In genomic region chr1:25550155-25550506, GRCh38 we compare ENCODE assay signal across 9 cellular contexts. TPM values are rescaled to one million over a fixed set of nuclear protein-coding genes. Genes with fewer than 3 reads are reported as not detected.
DNase-seq lines count a peak whose midpoint lies in the region; ATAC-seq and TF ChIP-seq lines count a peak whose summit lies in the region.
"Had no signal": no experiment of that assay in that cellular context is flagged by ENCODE, and none has a peak within 500 bp of the region (broad histone marks: within the 10 kb centered on the region; RNA-seq: fewer than 3 reads in every experiment).

No MANE protein-coding gene starts in this region.

- TF ChIP-seq RAD21 in IMR-90 (IDR thresholded peaks at IDR 0.05; ENCODE audit: low read length) = no peak

- H2BK20ac ChIP-seq in IMR-90 (ENCODE audit: low read depth, low read length) = peak overlapping the region; percentile 4; the same call in 1 of the 2 replicates

- no peak overlapping the region for H4K5ac ChIP-seq in IMR-90 (ENCODE audit: low read depth, low read length)

- H3K27me3 Mint-ChIP-seq in CD14-positive monocyte (ENCODE audit: low read depth in 3 of 3) = peaks cover 0 to 6% (median 3%) of the 10 kb centered on the region in 3 donors
- no peaks in the 10 kb centered on the region for H3K27me3 Mint-ChIP-seq in memory B cell

- H2BK120ac ChIP-seq in IMR-90 (ENCODE audit: low read depth, low read length) = peak overlapping the region; percentile 41; the same call in 1 of the 2 replicates

- H3K36me3 ChIP-seq in IMR-90 (ENCODE audit: control insufficient read depth, insufficient read depth, low read length) (peaks cover 2% of the 10 kb centered on the region; the same call in 1 of the 2 replicates), adrenal gland (replicated peaks in 1 of 2) (no peaks in the 10 kb centered on the region)
- H3K36me3 ChIP-seq: neutrophil had no signal

- WGBS in IMR-90 (ENCODE audit: extremely low coverage in 2 of 2, insufficient read length in 1 of 2), 2 experiments = 20% methylated on average over 1 of the region's 2 CpGs; no CpG with 5 or more reads in 1 of the 2 experiments
- 40 to 54% (median 48%) methylated on average over 2 of the region's 2 CpGs for WGBS in adrenal gland, 4 donors

- in situ Hi-C loops in IMR-90 (cut with MboI; ENCODE audit: low sequenced_read_pairs) = no loop called here

- H2BK15ac ChIP-seq in IMR-90 (ENCODE audit: low read depth, low read length) = 0 out of 3 replicates have a peak overlapping the region, but pooled peaks have one; percentile 31

- H3K4me3 ChIP-seq in IMR-90 (ENCODE audit: insufficient read depth, low read depth, low read length) (no peak overlapping the region), adrenal gland (no peak overlapping the region)

- H4K20me1 ChIP-seq in IMR-90 (ENCODE audit: insufficient read depth, low read length) = peaks cover 24% of the 10 kb centered on the region; the same call in 1 of the 2 replicates

- no peak overlapping the region for H2AFZ ChIP-seq in IMR-90 (replicated peaks; ENCODE audit: low read length, poor library complexity)

- TF ChIP-seq CTCF in CD14-positive monocyte (IDR thresholded peaks at IDR 0.05) = no peak
- no peak for TF ChIP-seq CTCF in IMR-90 (conservative IDR thresholded peaks at IDR 0.05; ENCODE audit: low read depth, low read length)
- no peak for TF ChIP-seq CTCF in adrenal gland (IDR thresholded peaks at IDR 0.05)

- no TSS peak for BruUV-seq in IMR-90 (replicated peaks; lab: Mats Ljungman, UMichigan)

- peak overlapping the region; percentile 67 to 95 (median 91) for H3K27ac Mint-ChIP-seq in CD14-positive monocyte
- peak overlapping the region; percentile 61 for H3K27ac Mint-ChIP-seq in memory B cell

- no peak overlapping the region for H3K18ac ChIP-seq in IMR-90 (ENCODE audit: low read depth, low read length)

- no peak for TF ChIP-seq POLR2A in IMR-90 (IDR thresholded peaks at IDR 0.05; ENCODE audit: low read depth, low read length)
- TF ChIP-seq POLR2A in adrenal gland (IDR thresholded peaks at IDR 0.05) = no peak

- H3K9ac ChIP-seq in IMR-90 (ENCODE audit: low read depth, low read length) = no peak overlapping the region

- H3K4me3 Mint-ChIP-seq in CD14-positive monocyte (peak overlapping the region in 1 of 2 donors; percentile 83), memory B cell (no peak overlapping the region)

- no peak for DNase-seq in CD14-positive monocyte (ENCODE audit: low spot score)
- peak; percentile 51 for DNase-seq in IMR-90
- no peak for DNase-seq in adrenal gland
- DNase-seq in memory B cell (ENCODE audit: low spot score in 2 of 2) = no peak
- no peak for DNase-seq in occipital lobe (lab: John Stamatoyannopoulos, UW)

- H3K27ac ChIP-seq in IMR-90 (ENCODE audit: insufficient read depth, low read length) = no peak overlapping the region
- H3K27ac ChIP-seq in adrenal gland = peak overlapping the region in 4 of 5 donors; percentile 4 to 84 (median 61)
- H3K27ac ChIP-seq: neutrophil had no signal

- H3K9me3 ChIP-seq in IMR-90 (ENCODE audit: control insufficient read depth, insufficient read depth, low read length) (no peaks in the 10 kb centered on the region), adrenal gland (replicated peaks in 1 of 3) (no peaks in the 10 kb centered on the region)
- H3K9me3 ChIP-seq: neutrophil had no signal

- H3K4me2 ChIP-seq in IMR-90 (ENCODE audit: low read depth, low read length) = no peak overlapping the region

- CTCF ChIA-PET in IMR-90 (lab: Yijun Ruan, JAX) = no interaction called here

- H3K36me3 Mint-ChIP-seq in CD14-positive monocyte = peaks cover 17 to 18% of the 10 kb centered on the region in 2 donors
- H3K36me3 Mint-ChIP-seq in memory B cell = peaks cover 2% of the 10 kb centered on the region

- intact Hi-C loops in CD14-positive monocyte (cut with micrococcal nuclease) = no loop called here
- intact Hi-C loops in IMR-90 (cut with micrococcal nuclease) = no loop called here
- intact Hi-C loops in adrenal gland (cut with DNase I) = no loop called here

- peak overlapping the region; percentile 69 for H3K4ac ChIP-seq in IMR-90 (ENCODE audit: low read depth, low read length)

- 0 out of 2 replicates have a peak overlapping the region, but pooled peaks have one; percentile 13 for H3K23ac ChIP-seq in IMR-90 (ENCODE audit: low read depth, low read length)

- H3K4me1 Mint-ChIP-seq in CD14-positive monocyte = peaks cover 85% of the 10 kb centered on the region
- peaks cover 27% of the 10 kb centered on the region for H3K4me1 Mint-ChIP-seq in memory B cell

- peaks cover 0 to 2% (median 0%) of the 10 kb centered on the region in 7 donors for H3K9me3 Mint-ChIP-seq in CD14-positive monocyte
- no peaks in the 10 kb centered on the region for H3K9me3 Mint-ChIP-seq in memory B cell

- H3K14ac ChIP-seq in IMR-90 (replicated peaks; ENCODE audit: low read depth, low read length) = peak overlapping the region; percentile 53

- H4K8ac ChIP-seq in IMR-90 (ENCODE audit: low read depth in 2 of 2, low read length in 2 of 2) = peak overlapping the region in 1 of 2 experiments; percentile 28; a peak in 1 of 4 replicates

- peaks cover 24 to 82% of the 10 kb centered on the region in 2 experiments for H3K79me1 ChIP-seq in IMR-90 (ENCODE audit: low read depth in 1 of 2, low read length in 2 of 2)

- POLR2A ChIA-PET in IMR-90 (lab: Charles Lee; ENCODE audit: unreplicated experiment) = no interaction called here

- H4K91ac ChIP-seq in IMR-90 (ENCODE audit: insufficient read depth, low read depth, low read length) = peak overlapping the region; percentile 27; the same call in 1 of the 2 replicates

- dilution Hi-C loops in IMR-90 (cut with HindIII; ENCODE audit: low sequenced_read_pairs, unreplicated experiment) = no loop called here

- peak; percentile 47; the same call in 1 of the 2 replicates for ATAC-seq in IMR-90 (ENCODE audit: low read depth)
- ATAC-seq in memory B cell (ENCODE audit: low read depth) = no peak
- ATAC-seq in HG02870 (IDR thresholded peaks at IDR 0.05; ENCODE audit: unreplicated experiment) = no peak
- no peak for ATAC-seq in HG03045 (IDR thresholded peaks at IDR 0.05; ENCODE audit: unreplicated experiment)
- no peak for ATAC-seq in GM21723 (IDR thresholded peaks at IDR 0.05; ENCODE audit: unreplicated experiment)

- H3K4me1 ChIP-seq in IMR-90 (ENCODE audit: control insufficient read depth, insufficient read depth, low read length) (peaks cover 17% of the 10 kb centered on the region), adrenal gland (replicated peaks in 1 of 2) (peaks cover 22 to 60% of the 10 kb centered on the region in 2 donors)

- no peak overlapping the region for H3K56ac ChIP-seq in IMR-90 (ENCODE audit: extremely low read depth, insufficient read depth, low read length)

- H2AK9ac ChIP-seq in IMR-90 (replicated peaks; ENCODE audit: low read depth, low read length, poor library complexity) = peak overlapping the region; percentile 3

- H2BK5ac ChIP-seq in IMR-90 (ENCODE audit: low read depth, low read length, poor library complexity, severe bottlenecking) = no peak overlapping the region

- H3K27me3 ChIP-seq in IMR-90 (ENCODE audit: control insufficient read depth, insufficient read depth, low read length) = no peaks in the 10 kb centered on the region
- H3K27me3 ChIP-seq in adrenal gland = no peaks in the 10 kb centered on the region

- H2AK5ac ChIP-seq in IMR-90 (ENCODE audit: low read depth, low read length) = peak overlapping the region; percentile 87

- peaks cover 18% of the 10 kb centered on the region for H3K9me1 ChIP-seq in IMR-90 (ENCODE audit: insufficient read depth, low read length)

TF ChIP-seq in IMR-90, 13 proteins besides CTCF, POLR2A, EP300 and RAD21:
- TF ChIP-seq RFX5 (IDR thresholded peaks at IDR 0.05; ENCODE audit: low read depth, low read length) (no peak), CEBPB (IDR thresholded peaks at IDR 0.05; ENCODE audit: low read depth, low read length) (no peak), RCOR1 (IDR thresholded peaks at IDR 0.05; ENCODE audit: insufficient replicate concordance, low read length) (no peak), SMC3 (IDR thresholded peaks at IDR 0.05; ENCODE audit: low read depth, low read length) (no peak), USF2 (IDR thresholded peaks at IDR 0.05; ENCODE audit: low read depth, low read length) (no peak), MAZ (IDR thresholded peaks at IDR 0.05; ENCODE audit: borderline replicate concordance, low read depth, low read length) (no peak), MAFK (IDR thresholded peaks at IDR 0.05; ENCODE audit: low read depth, low read length) (no peak), BHLHE40 (IDR thresholded peaks at IDR 0.05; ENCODE audit: low read depth, low read length) (no peak), MXI1 (IDR thresholded peaks at IDR 0.05; ENCODE audit: borderline replicate concordance, low read depth, low read length) (no peak), NFE2L2 (IDR thresholded peaks at IDR 0.05; ENCODE audit: low read depth, low read length) (no peak), CHD1 (IDR thresholded peaks at IDR 0.05; ENCODE audit: low read depth, low read length) (no peak), FOS (IDR thresholded peaks at IDR 0.05; ENCODE audit: low read depth, low read length) (no peak)
- TF ChIP-seq, protein P1, sequence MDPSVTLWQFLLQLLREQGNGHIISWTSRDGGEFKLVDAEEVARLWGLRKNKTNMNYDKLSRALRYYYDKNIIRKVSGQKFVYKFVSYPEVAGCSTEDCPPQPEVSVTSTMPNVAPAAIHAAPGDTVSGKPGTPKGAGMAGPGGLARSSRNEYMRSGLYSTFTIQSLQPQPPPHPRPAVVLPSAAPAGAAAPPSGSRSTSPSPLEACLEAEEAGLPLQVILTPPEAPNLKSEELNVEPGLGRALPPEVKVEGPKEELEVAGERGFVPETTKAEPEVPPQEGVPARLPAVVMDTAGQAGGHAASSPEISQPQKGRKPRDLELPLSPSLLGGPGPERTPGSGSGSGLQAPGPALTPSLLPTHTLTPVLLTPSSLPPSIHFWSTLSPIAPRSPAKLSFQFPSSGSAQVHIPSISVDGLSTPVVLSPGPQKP (IDR thresholded peaks at IDR 0.05; ENCODE audit: borderline replicate concordance, low read depth, low read length) = no peak
TF ChIP-seq in IMR-90: peak in this region for 0.

RNA-seq across cellular contexts. Expression of gene LDLRAP1, which starts 6.7 kb away (rescaled TPM):
- polyA plus RNA-seq in CD14-positive monocyte (10 to 100 TPM; 14.6 to 18.5 TPM), IMR-90 (2012; rRNA removed) (13.5 and 14.4 TPM in 2 replicates), adrenal gland (10 to 100 TPM; 19.0 to 25.6 (median 21.4) TPM)
- total RNA-seq in IMR-90 (2012; rRNA removed) (3.6 and 4.5 TPM in 2 replicates), adrenal gland (10 to 100 TPM; 26.3 to 39.1 (median 29.0) TPM), occipital lobe (1.2 TPM)
- polyA plus RNA-seq in IMR-90 (2012; cell fraction: cytosol; rRNA removed) = 9.9 and 15.1 TPM in 2 replicates
- 19.7 and 24.6 TPM in 2 replicates for polyA plus RNA-seq in IMR-90 (2012; cell fraction: nucleus; rRNA removed; ENCODE audit: low replicate concordance)
